12 cellular contexts compared by ENCODE assay signal in genomic region chr19:23286477-23286876, GRCh38. TPM values are rescaled to one million over a fixed set of nuclear protein-coding genes. Genes with fewer than 3 reads are reported as not detected.
A peak's percentile ranks its signal among the peaks of the same experiment; 100 is the strongest.
DNase-seq lines count a peak whose midpoint lies in the region; ATAC-seq and TF ChIP-seq lines count a peak whose summit lies in the region.
"Had no signal": no experiment of that assay in that cellular context is flagged by ENCODE, and none has a peak within 500 bp of the region (broad histone marks: within the 10 kb centered on the region; RNA-seq: fewer than 3 reads in every experiment).

No MANE protein-coding gene starts in this region.

- H3K4me3 ChIP-seq in AG10803 (ENCODE audit: low read length) = no peak overlapping the region
- H3K4me3 ChIP-seq in GM12864 (ENCODE audit: low read depth, low read length) = no peak overlapping the region
- H3K4me3 ChIP-seq: spleen had no signal

- H3K9me3 Mint-ChIP-seq in glutamatergic neuron (ENCODE audit: unreplicated experiment) = peaks cover 14% of the 10 kb centered on the region

- DNase-seq in AG10803 (ENCODE audit: low read depth) (no peak), GM12864 (ENCODE audit: low read depth) (no peak), RPMI8226 (peak; percentile 40), glutamatergic neuron (no peak), omental fat pad (ENCODE audit: low spot score) (no peak), GOT3 (lab: John Stamatoyannopoulos, UW) (no peak), D341Med (ENCODE audit: low spot score) (no peak)
- DNase-seq in activated CD4-positive, alpha-beta T cell treated with anti-CD3 and anti-CD28 coated beads, Interleukin-2, amount 50 U/mL, for 48 hours = no peak
- DNase-seq: activated T-cell treated with anti-CD3 and anti-CD28 coated beads, Interleukin-2, amount 50 U/mL, for 48 hours; DMS153; spleen; T1000 had no signal

- TF ChIP-seq CTCF in AG10803 (conservative IDR thresholded peaks at IDR 0.05; ENCODE audit: low read length) = 0 out of 2 replicates have a peak, but pooled peaks have one; percentile 7
- TF ChIP-seq CTCF in GM12864 (IDR thresholded peaks at IDR 0.05; ENCODE audit: low read depth, low read length, missing control alignments) = peak; percentile 53
- peak; percentile 46 for TF ChIP-seq CTCF in glutamatergic neuron (IDR thresholded peaks at IDR 0.05; ENCODE audit: partially characterized antibody, unreplicated experiment)
- no peak for TF ChIP-seq CTCF in omental fat pad (IDR thresholded peaks at IDR 0.05)

- H3K4me3 Mint-ChIP-seq in glutamatergic neuron (ENCODE audit: unreplicated experiment) = no peak overlapping the region

- H3K27me3 Mint-ChIP-seq in glutamatergic neuron (ENCODE audit: unreplicated experiment) = peaks cover 6% of the 10 kb centered on the region

- no peaks in the 10 kb centered on the region for H3K4me1 Mint-ChIP-seq in glutamatergic neuron (ENCODE audit: low read depth, unreplicated experiment)

- H3K27ac Mint-ChIP-seq in glutamatergic neuron (ENCODE audit: unreplicated experiment) = no peak overlapping the region

- no peak for ATAC-seq in omental fat pad (ENCODE audit: low FRiP score)

- peaks cover 15% of the 10 kb centered on the region for H3K36me3 Mint-ChIP-seq in glutamatergic neuron (ENCODE audit: unreplicated experiment)

RNA-seq across cellular contexts. Expression of gene ZNF724, which starts 36.3 kb away (rescaled TPM):
- total RNA-seq in glutamatergic neuron (ENCODE audit: unreplicated experiment) (14.6 TPM), omental fat pad (1 to 10 TPM; 1.3 to 4.9 (median 3.1) TPM)

Comparison
In these comparisons a context has a peak if more than half of its experiments do, and no peak if none do; other contexts are left out.
1. CTCF ChIP-seq: peak in AG10803 (single experiment), GM12864 (single experiment) and glutamatergic neuron (single experiment); none in omental fat pad (0 of 3).